ENCODE assay signal across 10 cellular contexts in the genomic region with DNA sequence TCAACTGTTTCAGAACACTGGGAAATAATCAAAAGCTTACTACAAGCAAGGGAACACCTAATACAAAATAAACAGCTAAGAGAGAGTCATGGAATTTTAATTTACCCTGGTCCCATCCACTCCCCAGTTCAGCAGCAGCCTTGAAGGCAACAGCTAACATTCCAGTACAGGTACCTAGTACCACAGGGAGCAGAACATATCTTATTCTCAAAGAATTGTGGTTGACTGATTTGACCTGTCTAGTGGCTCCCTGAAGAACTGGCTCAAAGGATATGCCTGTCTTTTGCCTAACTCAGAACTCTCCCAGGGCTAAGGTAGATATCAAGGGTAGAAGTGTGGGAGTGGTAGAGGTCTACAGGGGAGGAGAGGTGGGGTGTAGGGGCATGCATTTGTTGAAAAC. TPM values are rescaled to one million over a fixed set of nuclear protein-coding genes. Genes with fewer than 3 reads are reported as not detected.
A peak's percentile ranks its signal among the peaks of the same experiment; 100 is the strongest.
DNase-seq lines count a peak whose midpoint lies in the region; ATAC-seq, FAIRE-seq and TF ChIP-seq lines count a peak whose summit lies in the region.
"Had no signal": no experiment of that assay in that cellular context is flagged by ENCODE, and none has a peak within 500 bp of the region (broad histone marks: within the 10 kb centered on the region; RNA-seq: fewer than 3 reads in every experiment).

No MANE protein-coding gene starts in this region.

- H3K36me3 ChIP-seq in ACC112 (ENCODE audit: insufficient read depth, low read length): 0 out of 2 replicates have a peak, but pooled peaks cover under 1% of the 10 kb centered on the region
- H3K36me3 ChIP-seq in Loucy (ENCODE audit: insufficient read depth, low read length): no peaks in the 10 kb centered on the region
- no peaks in the 10 kb centered on the region for H3K36me3 ChIP-seq in keratinocyte (ENCODE audit: control insufficient read depth in 2 of 2, extremely low read depth in 1 of 2, insufficient read depth in 2 of 2, low read length in 2 of 2)
- H3K36me3 ChIP-seq in effector memory CD4-positive, alpha-beta T cell (ENCODE audit: control insufficient read depth, insufficient read depth, low read length): no peaks in the 10 kb centered on the region

- H3K9ac ChIP-seq in Loucy (ENCODE audit: low read depth, low read length, poor library complexity, severe bottlenecking) (no peak overlapping the region), keratinocyte (ENCODE audit: control insufficient read depth, extremely low read depth, insufficient read depth, low read length) (no peak overlapping the region)

- no peak overlapping the region for H3K4me3 ChIP-seq in ACC112 (ENCODE audit: low read depth, low read length)
- no peak overlapping the region for H3K4me3 ChIP-seq in Loucy (ENCODE audit: low read length, poor library complexity, severe bottlenecking)
- no peak overlapping the region for H3K4me3 ChIP-seq in keratinocyte (ENCODE audit: control insufficient read depth in 2 of 3, extremely low read depth in 1 of 3, insufficient read depth in 2 of 3, low read depth in 1 of 3, low read length in 3 of 3)
- no peak overlapping the region for H3K4me3 ChIP-seq in effector memory CD4-positive, alpha-beta T cell (ENCODE audit: insufficient read depth, low read depth, low read length, poor library complexity, severe bottlenecking)

- peak; percentile 16 for ATAC-seq in GM21423 (IDR thresholded peaks at IDR 0.05; ENCODE audit: unreplicated experiment)
- ATAC-seq in HG02840 (IDR thresholded peaks at IDR 0.05; ENCODE audit: low FRiP score, unreplicated experiment): no peak

- H3K9me1 ChIP-seq in keratinocyte (ENCODE audit: control insufficient read depth, extremely low read depth, insufficient read depth, low read length): peaks cover 10% of the 10 kb centered on the region

- H4K20me1 ChIP-seq in Loucy (ENCODE audit: insufficient read depth, low read length, poor library complexity, severe bottlenecking) (peaks cover 50% of the 10 kb centered on the region), keratinocyte (ENCODE audit: control insufficient read depth, extremely low read depth, insufficient read depth, low read length) (peaks cover 21% of the 10 kb centered on the region)

- H3K4me1 ChIP-seq in ACC112 (ENCODE audit: control insufficient read depth, insufficient read depth, low read length, unreplicated experiment) (peaks cover 62% of the 10 kb centered on the region), Loucy (ENCODE audit: insufficient read depth, low read length, poor library complexity, severe bottlenecking) (peaks cover 18% of the 10 kb centered on the region), keratinocyte (ENCODE audit: control insufficient read depth, extremely low read depth, insufficient read depth, low read length) (peaks cover 50% of the 10 kb centered on the region)
- peaks cover 5% of the 10 kb centered on the region for H3K4me1 ChIP-seq in effector memory CD4-positive, alpha-beta T cell (ENCODE audit: control insufficient read depth, insufficient read depth, low read length, poor library complexity, severe bottlenecking)

- H3K9me2 ChIP-seq in Loucy (replicated peaks; ENCODE audit: low read depth, low read length): no peaks in the 10 kb centered on the region

- H2AFZ ChIP-seq in ACC112 (ENCODE audit: low read length, unreplicated experiment) (no peak overlapping the region), Loucy (ENCODE audit: low read length) (no peak overlapping the region), keratinocyte (ENCODE audit: control insufficient read depth, low read length) (no peak overlapping the region)

- H3K9me3 ChIP-seq in Loucy (ENCODE audit: insufficient read depth, low read depth, low read length) (no peaks in the 10 kb centered on the region), keratinocyte (ENCODE audit: control insufficient read depth, low read depth, low read length) (no peaks in the 10 kb centered on the region)
- H3K9me3 ChIP-seq in effector memory CD4-positive, alpha-beta T cell (ENCODE audit: control insufficient read depth, low read length): no peaks in the 10 kb centered on the region

- H3K27ac ChIP-seq in ACC112 (ENCODE audit: low read depth, low read length) (peak overlapping the region; percentile 9; the same call in 1 of the 2 replicates), keratinocyte (ENCODE audit: control insufficient read depth, insufficient read depth, low read length) (peak overlapping the region; percentile 34)
- H3K27ac ChIP-seq in effector memory CD4-positive, alpha-beta T cell (ENCODE audit: insufficient read depth, low read length, poor library complexity, severe bottlenecking): no peak overlapping the region

- H3F3A ChIP-seq in Loucy (ENCODE audit: low read depth): no peaks in the 10 kb centered on the region

- H3K4me2 ChIP-seq in Loucy (ENCODE audit: low read depth, low read length, poor library complexity, severe bottlenecking) (peak overlapping the region; percentile 24), keratinocyte (ENCODE audit: control insufficient read depth, extremely low read depth, insufficient read depth, low read depth, low read length) (peak overlapping the region; percentile 18)

- dilution Hi-C loops in keratinocyte (cut with MboI; ENCODE audit: extremely low pct_ligation_motif_present, low sequenced_read_pairs): no loop called here

- peak; percentile 34 for FAIRE-seq in keratinocyte (lab: Jason Lieb, UNC)
- FAIRE-seq: endometrium had no signal

- no peak for DNase-seq in keratinocyte (ENCODE audit: low read depth, low spot score)
- DNase-seq in effector memory CD4-positive, alpha-beta T cell: no peak
- DNase-seq in KG1 (lab: John Stamatoyannopoulos, UW): no peak
- no peak for DNase-seq in NOMO-1 treated with dmso at 0.1 percent for 144 hours (lab: John Stamatoyannopoulos, UW; ENCODE audit: unreplicated experiment)
- DNase-seq: activated naive CD4-positive, alpha-beta T cell treated with anti-CD3 and anti-CD28 coated beads, Interleukin-2, amount 50 U/mL, for 16 hours had no signal

- no peak for TF ChIP-seq CTCF in Loucy (conservative IDR thresholded peaks at IDR 0.05; ENCODE audit: low read length)
- no peak for TF ChIP-seq CTCF in keratinocyte (optimal IDR thresholded peaks at IDR 0.05 in 1 of 3, IDR thresholded peaks at IDR 0.05 in 1 of 3, conservative IDR thresholded peaks at IDR 0.05 in 1 of 3; ENCODE audit: extremely low read depth in 1 of 3, insufficient read depth in 2 of 3, low read length in 3 of 3)

- H3K27me3 ChIP-seq in ACC112 (ENCODE audit: insufficient read depth, low read length) (no peaks in the 10 kb centered on the region), Loucy (ENCODE audit: insufficient read depth, low read length, poor library complexity, severe bottlenecking) (no peaks in the 10 kb centered on the region), keratinocyte (ENCODE audit: control insufficient read depth, extremely low read depth, insufficient read depth, low read length) (no peaks in the 10 kb centered on the region)
- no peaks in the 10 kb centered on the region for H3K27me3 ChIP-seq in effector memory CD4-positive, alpha-beta T cell (replicated peaks; ENCODE audit: control insufficient read depth, insufficient read depth, low read length, poor library complexity, severe bottlenecking)

- peaks cover 83% of the 10 kb centered on the region for H3K79me2 ChIP-seq in ACC112 (ENCODE audit: control insufficient read depth, insufficient read depth, low read length, unreplicated experiment)
- peaks cover 88% of the 10 kb centered on the region for H3K79me2 ChIP-seq in Loucy (ENCODE audit: insufficient read depth, low read length)
- H3K79me2 ChIP-seq in keratinocyte (ENCODE audit: control insufficient read depth, insufficient read depth, low read length): peaks cover 96% of the 10 kb centered on the region

RNA-seq across cellular contexts. Expression of a gene that starts 32.3 kb away (rescaled TPM):
- 20.7 to 32.3 TPM (median 22.2 TPM) in 3 replicates for polyA plus RNA-seq in keratinocyte
- 47.9 TPM for polyA plus RNA-seq in keratinocyte (2011; ENCODE audit: low read depth)
- 20.3 and 25.4 TPM in 2 replicates for polyA plus RNA-seq in keratinocyte (2011; cell fraction: cytosol; rRNA removed)
- polyA plus RNA-seq in keratinocyte (2011; cell fraction: nucleus; rRNA removed): 50.8 and 56.0 TPM in 2 replicates
- 26.2 and 27.9 TPM in 2 replicates for polyA plus RNA-seq in keratinocyte (2012; ENCODE audit: low replicate concordance)
- 20.0 to 37.9 TPM (median 28.4 TPM) in 3 replicates for polyA minus RNA-seq in keratinocyte
- 15.5 TPM for polyA minus RNA-seq in keratinocyte (2011; cell fraction: cytosol; rRNA and poly(A)+ RNA removed)
- 26.2 and 54.6 TPM in 2 replicates for polyA minus RNA-seq in keratinocyte (2011; cell fraction: nucleus; rRNA and poly(A)+ RNA removed)
